8 cellular contexts compared by ENCODE assay signal in genomic region chr22:19756288-19757128, GRCh38. TPM values are rescaled to one million over a fixed set of nuclear protein-coding genes. Genes with fewer than 3 reads are reported as not detected.
DNase-seq lines count a peak whose midpoint lies in the region; ATAC-seq, FAIRE-seq and TF ChIP-seq lines count a peak whose summit lies in the region.

No MANE protein-coding gene starts in this region.

- H3K4me1 Mint-ChIP-seq in activated naive CD8-positive, alpha-beta T cell treated with anti-CD3 and anti-CD28 coated beads for 36 hours = peaks cover 22% of the 10 kb centered on the region

- FAIRE-seq in GM18507 (lab: Jason Lieb, UNC) = peak; percentile 35

- H3K27ac Mint-ChIP-seq in activated naive CD8-positive, alpha-beta T cell treated with anti-CD3 and anti-CD28 coated beads for 36 hours = no peak overlapping the region

- ATAC-seq in GM19463 (IDR thresholded peaks at IDR 0.05; ENCODE audit: unreplicated experiment) (no peak), GM19395 (IDR thresholded peaks at IDR 0.05; ENCODE audit: unreplicated experiment) (no peak)

- peaks cover 63% of the 10 kb centered on the region for H3K27me3 Mint-ChIP-seq in activated naive CD8-positive, alpha-beta T cell treated with anti-CD3 and anti-CD28 coated beads for 36 hours

- no peaks in the 10 kb centered on the region for H3K36me3 Mint-ChIP-seq in activated naive CD8-positive, alpha-beta T cell treated with anti-CD3 and anti-CD28 coated beads for 36 hours

- DNase-seq in GM18507 (ENCODE audit: extremely low spot score, insufficient read length, low read depth) (no peak), SK-N-DZ (ENCODE audit: low spot score) (peak; percentile 45), iPS-NIHi7 (ENCODE audit: extremely low spot score) (peak; percentile 58)
- peak; percentile 67 for DNase-seq in activated naive CD8-positive, alpha-beta T cell treated with anti-CD3 and anti-CD28 coated beads for 36 hours
- peak; percentile 36 for DNase-seq in stimulated activated CD8-positive, alpha-beta memory T cell treated with anti-CD3 and anti-CD28 coated beads, Interleukin-12 subunit alpha, Interleukin-12 subunit beta, amount 100 ng/mL, for 1 hour (ENCODE audit: low read depth)

- no peak overlapping the region for H3K27ac ChIP-seq in 22Rv1

- H3K4me3 Mint-ChIP-seq in activated naive CD8-positive, alpha-beta T cell treated with anti-CD3 and anti-CD28 coated beads for 36 hours = peak overlapping the region; percentile 4

- no peaks in the 10 kb centered on the region for H3K9me3 Mint-ChIP-seq in activated naive CD8-positive, alpha-beta T cell treated with anti-CD3 and anti-CD28 coated beads for 36 hours

- TF ChIP-seq CTCF in 22Rv1 (IDR thresholded peaks at IDR 0.05) = peak; percentile 65

RNA-seq across cellular contexts. Expression of gene TBX1, which starts 4.1 kb away (rescaled TPM):
- not detected in 2 replicates for polyA plus RNA-seq in SK-N-DZ (2014; cell fraction: cytosol; rRNA removed)
- not detected in 2 replicates for polyA plus RNA-seq in SK-N-DZ (2014; cell fraction: nucleus; rRNA removed)
- total RNA-seq in activated naive CD8-positive, alpha-beta T cell treated with anti-CD3 and anti-CD28 coated beads for 36 hours = not detected

RNA-seq across cellular contexts. Expression of gene GP1BB, which starts 33.2 kb away (rescaled TPM):
- polyA plus RNA-seq in SK-N-DZ (2014; cell fraction: cytosol; rRNA removed) = 17.6 and 17.8 TPM in 2 replicates
- polyA plus RNA-seq in SK-N-DZ (2014; cell fraction: nucleus; rRNA removed) = 78.8 and 83.4 TPM in 2 replicates
- not detected for total RNA-seq in activated naive CD8-positive, alpha-beta T cell treated with anti-CD3 and anti-CD28 coated beads for 36 hours

RNA-seq across cellular contexts. Expression of gene SEPTIN5, which starts 42.2 kb away (rescaled TPM):
- polyA plus RNA-seq in SK-N-DZ (2014; cell fraction: cytosol; rRNA removed) = 50.3 and 194 TPM in 2 replicates
- 107 and 111 TPM in 2 replicates for polyA plus RNA-seq in SK-N-DZ (2014; cell fraction: nucleus; rRNA removed)
- 1 to 10 TPM; 1.1 to 1.3 TPM for total RNA-seq in activated naive CD8-positive, alpha-beta T cell treated with anti-CD3 and anti-CD28 coated beads for 36 hours
